In genomic region chr17:68580236-68580903, GRCh38 we compare ENCODE assay signal across 13 cellular contexts. TPM values are rescaled to one million over a fixed set of nuclear protein-coding genes. Genes with fewer than 3 reads are reported as not detected.
A peak's percentile ranks its signal among the peaks of the same experiment; 100 is the strongest.
DNase-seq lines count a peak whose midpoint lies in the region; ATAC-seq and TF ChIP-seq lines count a peak whose summit lies in the region.
"Had no signal": no experiment of that assay in that cellular context is flagged by ENCODE, and none has a peak within 500 bp of the region (broad histone marks: within the 10 kb centered on the region; RNA-seq: fewer than 3 reads in every experiment).

No MANE protein-coding gene starts in this region.

- H3K27me3 ChIP-seq in colonic mucosa (no peaks in the 10 kb centered on the region), mesenchymal stem cell (ENCODE audit: control insufficient read depth in 1 of 2, insufficient read depth in 1 of 2, low read length in 2 of 2) (no peaks in the 10 kb centered on the region), aorta (ENCODE audit: control insufficient read depth in 1 of 2, insufficient read depth in 2 of 2, low read length in 1 of 2) (no peaks in the 10 kb centered on the region), testis (no peaks in the 10 kb centered on the region)

- 58% methylated on average over 6 of the region's 6 CpGs for WGBS in mesenchymal stem cell
- WGBS in aorta, 2 donors = 83 to 86% methylated on average over 6 of the region's 6 CpGs
- 43 to 46% methylated on average over 6 of the region's 6 CpGs for WGBS in testis, 2 donors

- TF ChIP-seq CTCF in colonic mucosa (IDR thresholded peaks at IDR 0.05) (no peak), testis (IDR thresholded peaks at IDR 0.05) (no peak)

- H3K4me3 ChIP-seq in colonic mucosa (no peak overlapping the region), mesenchymal stem cell (ENCODE audit: insufficient read depth in 1 of 2, low read depth in 1 of 2, low read length in 2 of 2) (no peak overlapping the region), aorta (ENCODE audit: low read length in 2 of 2) (no peak overlapping the region), testis (no peak overlapping the region)

- no peak overlapping the region for H3K4ac ChIP-seq in mesenchymal stem cell (ENCODE audit: low read depth in 1 of 2, low read length in 2 of 2)

- H2AFZ ChIP-seq in mesenchymal stem cell (ENCODE audit: low read depth, low read length) = no peak overlapping the region

- intact Hi-C loops in colonic mucosa (cut with DNase I) (no loop called here), aorta (cut with DNase I) (no loop called here), testis (cut with DNase I; ENCODE audit: low total_unique reads) (no loop called here)

- no peak overlapping the region for H3K4me2 ChIP-seq in mesenchymal stem cell (ENCODE audit: low read length, poor library complexity, severe bottlenecking)

- ATAC-seq in aorta (ENCODE audit: low FRiP score) = peak; percentile 77
- ATAC-seq in GM21423 (IDR thresholded peaks at IDR 0.05; ENCODE audit: unreplicated experiment) = no peak

- no peak overlapping the region for H4K91ac ChIP-seq in mesenchymal stem cell (ENCODE audit: low read length)

- H2BK5ac ChIP-seq in mesenchymal stem cell (ENCODE audit: low read depth, low read length, poor library complexity, severe bottlenecking) = no peak overlapping the region

- H3K23ac ChIP-seq in mesenchymal stem cell (ENCODE audit: low read length in 2 of 2) = no peak overlapping the region

- no peak overlapping the region for H2BK120ac ChIP-seq in mesenchymal stem cell (ENCODE audit: low read depth, low read length)

- H3K27ac ChIP-seq in colonic mucosa (peak overlapping the region; percentile 41), mesenchymal stem cell (ENCODE audit: low read length, poor library complexity, severe bottlenecking) (no peak overlapping the region), aorta (ENCODE audit: low read depth in 1 of 2, low read length in 2 of 2) (no peak overlapping the region), testis (peak overlapping the region in 1 of 2 donors; percentile 58)
- H3K27ac ChIP-seq: 22Rv1 had no signal

- H3K9ac ChIP-seq in colonic mucosa (ENCODE audit: low read depth in 2 of 2, low read length in 2 of 2) (no peak overlapping the region), mesenchymal stem cell (ENCODE audit: low read length) (peak overlapping the region; percentile 64)

- no peak for TF ChIP-seq POLR2A in testis (IDR thresholded peaks at IDR 0.05)

- no peak overlapping the region for H4K8ac ChIP-seq in mesenchymal stem cell (ENCODE audit: low read length)

- H2AK5ac ChIP-seq in mesenchymal stem cell (ENCODE audit: low read length, severe bottlenecking) = no peak overlapping the region

- H3K36me3 ChIP-seq in colonic mucosa (no peaks in the 10 kb centered on the region), mesenchymal stem cell (ENCODE audit: control insufficient read depth in 1 of 2, insufficient read depth in 2 of 2, low read depth in 1 of 2, low read length in 2 of 2) (peaks cover 0 to 52% of the 10 kb centered on the region in 2 experiments), aorta (ENCODE audit: control insufficient read depth in 1 of 2, insufficient read depth in 2 of 2, low read length in 1 of 2) (no peaks in the 10 kb centered on the region), testis (ENCODE audit: low read depth, missing control alignments) (no peaks in the 10 kb centered on the region)

- H3K79me1 ChIP-seq in mesenchymal stem cell (replicated peaks; ENCODE audit: low read length, poor library complexity, severe bottlenecking) = no peaks in the 10 kb centered on the region

- H3K18ac ChIP-seq in mesenchymal stem cell (ENCODE audit: low read depth in 1 of 2, low read length in 2 of 2) = no peak overlapping the region

- no peaks in the 10 kb centered on the region for H3K4me1 ChIP-seq in colonic mucosa
- no peaks in the 10 kb centered on the region for H3K4me1 ChIP-seq in mesenchymal stem cell (ENCODE audit: control insufficient read depth, insufficient read depth, low read depth, low read length)
- H3K4me1 ChIP-seq in aorta (ENCODE audit: control insufficient read depth in 1 of 2, insufficient read depth in 2 of 2, low read length in 2 of 2) = no peaks in the 10 kb centered on the region
- peaks cover 27% of the 10 kb centered on the region for H3K4me1 ChIP-seq in testis

- H3K9me3 ChIP-seq in colonic mucosa (no peaks in the 10 kb centered on the region), mesenchymal stem cell (ENCODE audit: control insufficient read depth, low read length) (no peaks in the 10 kb centered on the region), aorta (ENCODE audit: control insufficient read depth, low read length) (no peaks in the 10 kb centered on the region), testis (no peaks in the 10 kb centered on the region)

- H2BK15ac ChIP-seq in mesenchymal stem cell (ENCODE audit: low read depth, poor library complexity, severe bottlenecking) = no peak overlapping the region

- DNase-seq in DMS79 treated with DMSO at 0.1 percent for 48 hours (lab: John Stamatoyannopoulos, UW) (peak; percentile 12), DMS79 (lab: John Stamatoyannopoulos, UW) (no peak), colonic mucosa (no peak), mesenchymal stem cell (peak; percentile 77), aorta (peak in 1 of 2 donors; percentile 68), testis (no peak), NCI-H146 treated with DMSO at 0.1 percent for 48 hours (lab: John Stamatoyannopoulos, UW; ENCODE audit: unreplicated experiment) (no peak)
- DNase-seq: activated T-cell treated with anti-CD3 and anti-CD28 coated beads, Interleukin-2, amount 50 U/mL, for 48 hours; dermis blood vessel endothelial cell; Karpas-422; kidney glomerular epithelial cell had no signal

- H2BK12ac ChIP-seq in mesenchymal stem cell (ENCODE audit: low read length in 2 of 2) = no peak overlapping the region

- H3K14ac ChIP-seq in mesenchymal stem cell (ENCODE audit: low read length in 2 of 2) = no peak overlapping the region

RNA-seq across cellular contexts. Expression of gene FAM20A, which starts 20.8 kb away (rescaled TPM):
- 1 to 10 TPM in 1 of 2 donors, under 1 TPM in 1; 0.72 to 4.1 TPM for total RNA-seq in colonic mucosa
- polyA plus RNA-seq in mesenchymal stem cell (2013, experiment 1 of 2) = 0.37 TPM
- 0.44 TPM for polyA plus RNA-seq in mesenchymal stem cell (2013, experiment 2 of 2)
- 10 to 100 TPM; 16.4 to 71.6 TPM for total RNA-seq in aorta
- 1 to 10 TPM in 1 of 2 donors, under 1 TPM in 1; 0.69 to 6.0 TPM for polyA plus RNA-seq in aorta
- total RNA-seq in testis = 10 to 100 TPM; 93.4 to 96.0 TPM
- 70.5 TPM for polyA plus RNA-seq in testis (ENCODE audit: insufficient read depth, low read depth, low replicate concordance)
- total RNA-seq: dermis blood vessel endothelial cell had no signal

Comparison
In these comparisons a context has a peak if more than half of its experiments do, and no peak if none do; other contexts are left out.
1. DNase-seq: peak in DMS79 treated with DMSO at 0.1 percent for 48 hours (single experiment) and mesenchymal stem cell (single experiment); none in DMS79 (single experiment), colonic mucosa (single experiment), testis (single experiment) and NCI-H146 treated with DMSO at 0.1 percent for 48 hours (single experiment).